18 cellular contexts compared by ENCODE assay signal in the genomic region with DNA sequence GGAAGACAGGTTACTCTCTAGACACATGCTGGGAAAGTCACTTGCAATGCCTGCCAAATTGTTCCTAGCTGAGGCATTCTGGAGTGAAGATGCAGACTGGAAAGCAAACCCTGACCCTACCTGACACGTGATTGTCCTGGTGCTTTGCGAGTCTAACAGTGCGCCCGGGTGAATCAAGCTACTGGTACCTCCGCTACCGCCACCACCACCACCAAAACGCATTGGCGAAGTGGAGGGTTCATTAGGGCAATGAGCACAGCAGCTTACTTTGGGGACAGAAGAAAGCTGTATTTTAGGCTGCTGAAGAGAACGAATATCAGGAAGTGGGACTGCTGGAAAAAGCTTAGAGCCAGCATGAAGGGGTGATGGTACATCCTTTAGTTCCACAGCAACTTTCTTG. TPM values are rescaled to one million over a fixed set of nuclear protein-coding genes. Genes with fewer than 3 reads are reported as not detected.
DNase-seq lines count a peak whose midpoint lies in the region; ATAC-seq, FAIRE-seq and TF ChIP-seq lines count a peak whose summit lies in the region.
"Had no signal": no experiment of that assay in that cellular context is flagged by ENCODE, and none has a peak within 500 bp of the region (broad histone marks: within the 10 kb centered on the region; RNA-seq: fewer than 3 reads in every experiment).

No MANE protein-coding gene starts in this region.

- DNase-seq in T-helper 1 cell (no peak), GM12891 (ENCODE audit: insufficient read length, low spot score) (no peak), natural killer cell (no peak), NOMO-1 treated with DMSO at 0.1 percent for 48 hours (lab: John Stamatoyannopoulos, UW; ENCODE audit: unreplicated experiment) (no peak)
- DNase-seq in stimulated activated CD4-positive, alpha-beta T cell treated with anti-CD3 and anti-CD28 coated beads, Interleukin-12 subunit alpha, Interleukin-12 subunit beta, amount 100 ng/mL, for 4 hours = no peak
- DNase-seq: activated CD4-positive, alpha-beta T cell treated with anti-CD3 and anti-CD28 coated beads for 4 hours; DMS53; GOT3; left colon; MV-4-11; NCI-H2029; NCI-H510A; pancreas; stimulated activated CD4-positive, alpha-beta T cell treated with anti-CD3 and anti-CD28 coated beads, Interleukin-4, amount 100 ng/mL, for 1 hour had no signal

- ATAC-seq in activated T-helper 17 cell treated with anti-CD3 and anti-CD28 coated beads, Interleukin-2, amount 50 U/mL, for 72 hours (replicated peaks) = no peak
- no peak for ATAC-seq in natural killer cell
- ATAC-seq in GM21423 (IDR thresholded peaks at IDR 0.05; ENCODE audit: unreplicated experiment) = no peak
- ATAC-seq: gastroesophageal sphincter, left colon, pancreas had no signal

- no peak overlapping the region for H3K4me3 Mint-ChIP-seq in T-helper 1 cell treated with Interleukin-12 subunit alpha and Interleukin-12 subunit beta and Interleukin-4 antibody, amounts not matched to agents 30 μg/mL and 1 μg/mL, for 36 hours
- peak overlapping the region; percentile 98 for H3K4me3 Mint-ChIP-seq in activated T-helper 17 cell treated with anti-CD3 and anti-CD28 coated beads, Interleukin-2, amount 50 U/mL, for 72 hours
- no peak overlapping the region for H3K4me3 Mint-ChIP-seq in natural killer cell

- H3K27ac Mint-ChIP-seq in T-helper 1 cell treated with Interleukin-12 subunit alpha and Interleukin-12 subunit beta and Interleukin-4 antibody, amounts not matched to agents 30 μg/mL and 1 μg/mL, for 36 hours = peak overlapping the region; percentile 83
- peak overlapping the region; percentile 90 for H3K27ac Mint-ChIP-seq in activated T-helper 17 cell treated with anti-CD3 and anti-CD28 coated beads, Interleukin-2, amount 50 U/mL, for 72 hours
- peak overlapping the region; percentile 81 to 88 for H3K27ac Mint-ChIP-seq in natural killer cell

- no peak for TF ChIP-seq POLR2A in GM12891 (IDR thresholded peaks at IDR 0.05; ENCODE audit: low read depth, low read length)

- no peak for FAIRE-seq in GM12891 (lab: Jason Lieb, UNC)
- FAIRE-seq: pancreas had no signal

- H3K9me3 Mint-ChIP-seq in T-helper 1 cell treated with Interleukin-12 subunit alpha and Interleukin-12 subunit beta and Interleukin-4 antibody, amounts not matched to agents 30 μg/mL and 1 μg/mL, for 36 hours = no peaks in the 10 kb centered on the region
- H3K9me3 Mint-ChIP-seq in activated T-helper 17 cell treated with anti-CD3 and anti-CD28 coated beads, Interleukin-2, amount 50 U/mL, for 72 hours = peaks cover 4% of the 10 kb centered on the region
- no peaks in the 10 kb centered on the region for H3K9me3 Mint-ChIP-seq in natural killer cell

- intact Hi-C loops in natural killer cell (cut with micrococcal nuclease) = no loop called here

- no peaks in the 10 kb centered on the region for H3K27me3 Mint-ChIP-seq in T-helper 1 cell treated with Interleukin-12 subunit alpha and Interleukin-12 subunit beta and Interleukin-4 antibody, amounts not matched to agents 30 μg/mL and 1 μg/mL, for 36 hours (ENCODE audit: low read depth)
- H3K27me3 Mint-ChIP-seq in activated T-helper 17 cell treated with anti-CD3 and anti-CD28 coated beads, Interleukin-2, amount 50 U/mL, for 72 hours = no peaks in the 10 kb centered on the region
- no peaks in the 10 kb centered on the region for H3K27me3 Mint-ChIP-seq in natural killer cell (ENCODE audit: low read depth in 2 of 2)

- peaks cover 60% of the 10 kb centered on the region for H3K36me3 Mint-ChIP-seq in T-helper 1 cell treated with Interleukin-12 subunit alpha and Interleukin-12 subunit beta and Interleukin-4 antibody, amounts not matched to agents 30 μg/mL and 1 μg/mL, for 36 hours (ENCODE audit: low read depth)
- peaks cover 97% of the 10 kb centered on the region for H3K36me3 Mint-ChIP-seq in activated T-helper 17 cell treated with anti-CD3 and anti-CD28 coated beads, Interleukin-2, amount 50 U/mL, for 72 hours (ENCODE audit: low read depth)
- peaks cover 28% of the 10 kb centered on the region for H3K36me3 Mint-ChIP-seq in natural killer cell

- peaks cover 50% of the 10 kb centered on the region for H3K4me1 Mint-ChIP-seq in T-helper 1 cell treated with Interleukin-12 subunit alpha and Interleukin-12 subunit beta and Interleukin-4 antibody, amounts not matched to agents 30 μg/mL and 1 μg/mL, for 36 hours (ENCODE audit: low read depth)
- H3K4me1 Mint-ChIP-seq in activated T-helper 17 cell treated with anti-CD3 and anti-CD28 coated beads, Interleukin-2, amount 50 U/mL, for 72 hours = peaks cover 46% of the 10 kb centered on the region
- peaks cover 28 to 31% of the 10 kb centered on the region in 2 donors for H3K4me1 Mint-ChIP-seq in natural killer cell

- no peak for TF ChIP-seq CTCF in natural killer cell (IDR thresholded peaks at IDR 0.05)

TF ChIP-seq in GM12891, 5 proteins besides CTCF, POLR2A, EP300 and RAD21:
- peak; percentile 38 for TF ChIP-seq SPI1 (IDR thresholded peaks at IDR 0.05; ENCODE audit: low read depth, low read length)
- TF ChIP-seq POU2F2 (IDR thresholded peaks at IDR 0.05; ENCODE audit: low read depth, low read length) = no peak
TF ChIP-seq in GM12891: peak in this region for 1.

RNA-seq across cellular contexts. Expression of a gene that starts 7.0 kb away (rescaled TPM):
- polyA plus RNA-seq in GM12891 (2012; ENCODE audit: low read depth, missing spikeins) = 9.9 TPM
- total RNA-seq in activated T-helper 17 cell treated with anti-CD3 and anti-CD28 coated beads, Interleukin-2, amount 50 U/mL, for 72 hours = 100 to 1,000 TPM in 1 of 2 donors, 10 to 100 TPM in 1; 85.0 to 120 TPM
- total RNA-seq in natural killer cell = 100 to 1,000 TPM; 127 to 149 (median 140) TPM

RNA-seq across cellular contexts. Expression of a gene that starts 14.1 kb away (rescaled TPM):
- 65.3 TPM for polyA plus RNA-seq in GM12891 (2012; ENCODE audit: low read depth, missing spikeins)
- total RNA-seq in activated T-helper 17 cell treated with anti-CD3 and anti-CD28 coated beads, Interleukin-2, amount 50 U/mL, for 72 hours = 100 to 1,000 TPM; 112 to 117 TPM
- total RNA-seq in natural killer cell = 100 to 1,000 TPM; 104 to 118 (median 114) TPM
